ENCODE assay signal across 8 cellular contexts in the genomic region with DNA sequence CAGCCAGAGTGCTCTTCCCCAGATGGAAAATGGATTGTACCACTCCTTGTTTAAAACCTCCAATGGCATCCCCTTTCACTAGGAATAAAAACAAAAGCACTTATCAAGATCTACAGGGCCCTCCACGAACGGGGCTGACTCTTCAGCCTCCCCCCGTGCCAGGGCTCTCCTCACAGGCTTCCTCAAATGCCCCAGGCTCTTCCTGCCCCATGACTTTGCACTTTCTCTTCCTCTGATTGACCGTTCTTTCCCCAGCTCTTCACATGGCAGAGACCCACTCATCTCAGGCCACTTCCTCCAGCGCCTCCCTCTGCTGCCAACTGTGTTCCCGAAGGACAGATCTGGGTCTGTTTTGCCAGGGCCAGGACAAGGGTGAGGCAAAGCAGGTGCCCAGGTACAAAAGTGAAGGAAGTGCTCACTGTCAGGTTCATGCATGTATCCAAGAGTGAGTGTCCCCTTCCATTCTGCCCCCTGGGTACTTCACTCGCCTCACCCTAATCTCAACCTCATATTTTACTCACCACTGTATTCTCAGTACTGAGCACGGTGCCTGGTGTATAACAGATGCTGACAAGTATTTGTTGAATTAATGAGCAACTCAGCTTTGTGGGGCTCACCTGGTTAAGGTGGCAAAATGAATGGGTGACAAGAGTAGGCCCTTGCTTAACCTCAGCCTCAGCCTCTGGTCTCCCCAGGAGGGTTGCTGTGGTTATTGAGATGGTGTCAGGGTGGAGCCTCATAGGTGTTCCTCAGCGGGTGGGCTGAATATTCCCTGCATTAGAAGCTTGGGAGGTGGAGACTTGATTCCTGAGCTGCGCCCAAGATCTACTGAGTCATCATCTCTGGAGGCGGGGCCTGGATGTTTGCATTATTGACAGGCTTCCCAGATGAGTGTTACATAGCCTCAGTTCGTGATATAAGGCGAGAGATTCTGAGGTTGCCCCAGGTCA. TPM values are rescaled to one million over a fixed set of nuclear protein-coding genes. Genes with fewer than 3 reads are reported as not detected.
DNase-seq lines count a peak whose midpoint lies in the region; ATAC-seq and TF ChIP-seq lines count a peak whose summit lies in the region.

No MANE protein-coding gene starts in this region.

- no peak overlapping the region for H3K4me3 Mint-ChIP-seq in CD8-positive, alpha-beta memory T cell
- H3K4me3 Mint-ChIP-seq in WTC11 (no peak overlapping the region), osteocyte (ENCODE audit: unreplicated experiment) (no peak overlapping the region)

- TF ChIP-seq CTCF in WTC11 (IDR thresholded peaks at IDR 0.05) (no peak), left lung (IDR thresholded peaks at IDR 0.05) (no peak), osteocyte (IDR thresholded peaks at IDR 0.05) (no peak)

- peaks cover under 1 to 7% of the 10 kb centered on the region in 2 donors for H3K27me3 Mint-ChIP-seq in CD8-positive, alpha-beta memory T cell
- H3K27me3 Mint-ChIP-seq in WTC11 (ENCODE audit: low read depth), result no peaks in the 10 kb centered on the region; the same call in 1 of the 2 replicates
- H3K27me3 Mint-ChIP-seq in osteocyte (ENCODE audit: unreplicated experiment), result peaks cover 8% of the 10 kb centered on the region

- ATAC-seq in WTC11, result no peak
- peak; percentile 82 for ATAC-seq in left lung
- no peak for ATAC-seq in GM21528 (IDR thresholded peaks at IDR 0.05; ENCODE audit: low FRiP score, unreplicated experiment)

- H3K36me3 Mint-ChIP-seq in CD8-positive, alpha-beta memory T cell, result no peaks in the 10 kb centered on the region
- H3K36me3 Mint-ChIP-seq in WTC11, result peaks cover 75% of the 10 kb centered on the region
- H3K36me3 Mint-ChIP-seq in osteocyte (ENCODE audit: unreplicated experiment), result no peaks in the 10 kb centered on the region

- no peaks in the 10 kb centered on the region for H3K9me3 ChIP-seq in CD8-positive, alpha-beta memory T cell (ENCODE audit: low read length)
- no peaks in the 10 kb centered on the region for H3K9me3 ChIP-seq in left lung

- H3K27ac ChIP-seq in CD8-positive, alpha-beta memory T cell (ENCODE audit: low read depth, low read length), result no peak overlapping the region
- H3K27ac ChIP-seq in left lung, result peak overlapping the region in 1 of 2 donors; percentile 72

- H3K27ac Mint-ChIP-seq in CD8-positive, alpha-beta memory T cell, result peak overlapping the region in 5 of 8 donors; percentile 3 to 72 (median 49)
- H3K27ac Mint-ChIP-seq in WTC11 (peak overlapping the region; percentile 76), osteocyte (ENCODE audit: unreplicated experiment) (no peak overlapping the region)

- H3K36me3 ChIP-seq in CD8-positive, alpha-beta memory T cell (ENCODE audit: insufficient read depth, low read length), result no peaks in the 10 kb centered on the region
- no peaks in the 10 kb centered on the region for H3K36me3 ChIP-seq in left lung

- intact Hi-C loops in left lung (cut with DNase I), result no loop called here

- CTCF ChIA-PET in CD8-positive, alpha-beta memory T cell (lab: Charles Lee), result no interaction called here
- CTCF ChIA-PET in WTC11 (lab: Charles Lee), result no interaction called here

- H3K9me3 Mint-ChIP-seq in CD8-positive, alpha-beta memory T cell, result no peaks in the 10 kb centered on the region
- H3K9me3 Mint-ChIP-seq in WTC11 (no peaks in the 10 kb centered on the region), osteocyte (ENCODE audit: unreplicated experiment) (no peaks in the 10 kb centered on the region)

- POLR2A ChIA-PET in CD8-positive, alpha-beta memory T cell (lab: Charles Lee), result no interaction called here
- POLR2A ChIA-PET in WTC11 (lab: Charles Lee), result no interaction called here

- H3K4me3 ChIP-seq in CD8-positive, alpha-beta memory T cell (ENCODE audit: low read length), result no peak overlapping the region
- no peak overlapping the region for H3K4me3 ChIP-seq in left lung

- in situ Hi-C loops in KBM-7 (cut with MboI; ENCODE audit: low pct_unique_long_range_greater_than_20kb, low sequenced_read_pairs), result no loop called here

- H3K4me1 ChIP-seq in CD8-positive, alpha-beta memory T cell (ENCODE audit: insufficient read depth, low read length), result no peaks in the 10 kb centered on the region
- peaks cover 0 to 20% of the 10 kb centered on the region in 2 donors for H3K4me1 ChIP-seq in left lung

- no peaks in the 10 kb centered on the region for H3K27me3 ChIP-seq in CD8-positive, alpha-beta memory T cell (ENCODE audit: insufficient read depth, low read length, poor library complexity, severe bottlenecking)
- no peaks in the 10 kb centered on the region for H3K27me3 ChIP-seq in left lung

- no peak for DNase-seq in CD8-positive, alpha-beta memory T cell
- DNase-seq in KBM-7, result peak; percentile 80
- no peak for DNase-seq in WTC11 (ENCODE audit: low spot score)
- peak in 1 of 2 donors; percentile 50 for DNase-seq in left lung
- no peak for DNase-seq in osteocyte (ENCODE audit: extremely low spot score, unreplicated experiment)
- no peak for DNase-seq in NCI-H2171 (lab: John Stamatoyannopoulos, UW)
- no peak for DNase-seq in stimulated activated CD8-positive, alpha-beta memory T cell treated with anti-CD3 and anti-CD28 coated beads, Interleukin-4, amount 100 ng/mL, for 48 hours

- H3K4me1 Mint-ChIP-seq in CD8-positive, alpha-beta memory T cell, result peaks cover 12 to 15% (median 14%) of the 10 kb centered on the region in 3 donors
- H3K4me1 Mint-ChIP-seq in WTC11 (peaks cover 78% of the 10 kb centered on the region), osteocyte (ENCODE audit: unreplicated experiment) (peaks cover 20% of the 10 kb centered on the region)

TF ChIP-seq in WTC11, 78 proteins besides CTCF, POLR2A, EP300 and RAD21 (continues in another document):
- no peak for TF ChIP-seq NFE2L1 (CRISPR knock-in tag; IDR thresholded peaks at IDR 0.05)
- TF ChIP-seq, protein P1, sequence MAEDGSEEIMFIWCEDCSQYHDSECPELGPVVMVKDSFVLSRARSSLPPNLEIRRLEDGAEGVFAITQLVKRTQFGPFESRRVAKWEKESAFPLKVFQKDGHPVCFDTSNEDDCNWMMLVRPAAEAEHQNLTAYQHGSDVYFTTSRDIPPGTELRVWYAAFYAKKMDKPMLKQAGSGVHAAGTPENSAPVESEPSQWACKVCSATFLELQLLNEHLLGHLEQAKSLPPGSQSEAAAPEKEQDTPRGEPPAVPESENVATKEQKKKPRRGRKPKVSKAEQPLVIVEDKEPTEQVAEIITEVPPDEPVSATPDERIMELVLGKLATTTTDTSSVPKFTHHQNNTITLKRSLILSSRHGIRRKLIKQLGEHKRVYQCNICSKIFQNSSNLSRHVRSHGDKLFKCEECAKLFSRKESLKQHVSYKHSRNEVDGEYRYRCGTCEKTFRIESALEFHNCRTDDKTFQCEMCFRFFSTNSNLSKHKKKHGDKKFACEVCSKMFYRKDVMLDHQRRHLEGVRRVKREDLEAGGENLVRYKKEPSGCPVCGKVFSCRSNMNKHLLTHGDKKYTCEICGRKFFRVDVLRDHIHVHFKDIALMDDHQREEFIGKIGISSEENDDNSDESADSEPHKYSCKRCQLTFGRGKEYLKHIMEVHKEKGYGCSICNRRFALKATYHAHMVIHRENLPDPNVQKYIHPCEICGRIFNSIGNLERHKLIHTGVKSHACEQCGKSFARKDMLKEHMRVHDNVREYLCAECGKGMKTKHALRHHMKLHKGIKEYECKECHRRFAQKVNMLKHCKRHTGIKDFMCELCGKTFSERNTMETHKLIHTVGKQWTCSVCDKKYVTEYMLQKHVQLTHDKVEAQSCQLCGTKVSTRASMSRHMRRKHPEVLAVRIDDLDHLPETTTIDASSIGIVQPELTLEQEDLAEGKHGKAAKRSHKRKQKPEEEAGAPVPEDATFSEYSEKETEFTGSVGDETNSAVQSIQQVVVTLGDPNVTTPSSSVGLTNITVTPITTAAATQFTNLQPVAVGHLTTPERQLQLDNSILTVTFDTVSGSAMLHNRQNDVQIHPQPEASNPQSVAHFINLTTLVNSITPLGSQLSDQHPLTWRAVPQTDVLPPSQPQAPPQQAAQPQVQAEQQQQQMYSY (CRISPR knock-in tag; IDR thresholded peaks at IDR 0.05), result no peak
- no peak for TF ChIP-seq FOXP1 (CRISPR knock-in tag; IDR thresholded peaks at IDR 0.05; ENCODE audit: borderline replicate concordance)
- no peak for TF ChIP-seq GTF2I (CRISPR knock-in tag; conservative IDR thresholded peaks at IDR 0.05)
- TF ChIP-seq FOXJ3 (CRISPR knock-in tag; IDR thresholded peaks at IDR 0.05; ENCODE audit: borderline replicate concordance), result no peak
- no peak for TF ChIP-seq JUN (CRISPR knock-in tag; IDR thresholded peaks at IDR 0.05)
- TF ChIP-seq ZNF121 (CRISPR knock-in tag; IDR thresholded peaks at IDR 0.05), result no peak
- no peak for TF ChIP-seq GABPB1 (CRISPR knock-in tag; IDR thresholded peaks at IDR 0.05)
- TF ChIP-seq, protein P2, sequence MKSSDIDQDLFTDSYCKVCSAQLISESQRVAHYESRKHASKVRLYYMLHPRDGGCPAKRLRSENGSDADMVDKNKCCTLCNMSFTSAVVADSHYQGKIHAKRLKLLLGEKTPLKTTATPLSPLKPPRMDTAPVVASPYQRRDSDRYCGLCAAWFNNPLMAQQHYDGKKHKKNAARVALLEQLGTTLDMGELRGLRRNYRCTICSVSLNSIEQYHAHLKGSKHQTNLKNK (CRISPR knock-in tag; IDR thresholded peaks at IDR 0.05), result no peak
- no peak for TF ChIP-seq ZNF423 (CRISPR knock-in tag; IDR thresholded peaks at IDR 0.05)
- TF ChIP-seq GRHL2 (CRISPR knock-in tag; IDR thresholded peaks at IDR 0.05; ENCODE audit: insufficient replicate concordance, severe bottlenecking), result no peak
- no peak for TF ChIP-seq HMGA2 (CRISPR knock-in tag; IDR thresholded peaks at IDR 0.05)
- TF ChIP-seq ZNF396 (CRISPR knock-in tag; IDR thresholded peaks at IDR 0.05; ENCODE audit: borderline replicate concordance), result no peak
- no peak for TF ChIP-seq TEAD4 (CRISPR knock-in tag; IDR thresholded peaks at IDR 0.05)
- TF ChIP-seq NFATC4 (CRISPR knock-in tag; IDR thresholded peaks at IDR 0.05), result no peak
- TF ChIP-seq TCF7 (CRISPR knock-in tag; IDR thresholded peaks at IDR 0.05; ENCODE audit: low read depth), result no peak

RNA-seq across cellular contexts. Expression of gene SYT6, which starts 39.6 kb away (rescaled TPM):
- total RNA-seq in CD8-positive, alpha-beta memory T cell, result not detected
- not detected for polyA plus RNA-seq in CD8-positive, alpha-beta memory T cell
- 54.2 to 58.2 TPM (median 55.9 TPM) in 3 replicates for total RNA-seq in WTC11 (2021)
- not detected for total RNA-seq in left lung
- not detected in 2 replicates for total RNA-seq in osteocyte

Comparison
In these comparisons a context has a peak if more than half of its experiments do, and no peak if none do; other contexts are left out.
1. RNA of gene SYT6, which starts 39.6 kb away (total RNA-seq): 54.2 to 58.2 TPM in WTC11; not detected in left lung, not detected in osteocyte and not detected in CD8-positive, alpha-beta memory T cell; every median in the first group is over 10 times any median in the second.